Comparison of ENCODE assay signal across 8 cellular contexts in the genomic region with DNA sequence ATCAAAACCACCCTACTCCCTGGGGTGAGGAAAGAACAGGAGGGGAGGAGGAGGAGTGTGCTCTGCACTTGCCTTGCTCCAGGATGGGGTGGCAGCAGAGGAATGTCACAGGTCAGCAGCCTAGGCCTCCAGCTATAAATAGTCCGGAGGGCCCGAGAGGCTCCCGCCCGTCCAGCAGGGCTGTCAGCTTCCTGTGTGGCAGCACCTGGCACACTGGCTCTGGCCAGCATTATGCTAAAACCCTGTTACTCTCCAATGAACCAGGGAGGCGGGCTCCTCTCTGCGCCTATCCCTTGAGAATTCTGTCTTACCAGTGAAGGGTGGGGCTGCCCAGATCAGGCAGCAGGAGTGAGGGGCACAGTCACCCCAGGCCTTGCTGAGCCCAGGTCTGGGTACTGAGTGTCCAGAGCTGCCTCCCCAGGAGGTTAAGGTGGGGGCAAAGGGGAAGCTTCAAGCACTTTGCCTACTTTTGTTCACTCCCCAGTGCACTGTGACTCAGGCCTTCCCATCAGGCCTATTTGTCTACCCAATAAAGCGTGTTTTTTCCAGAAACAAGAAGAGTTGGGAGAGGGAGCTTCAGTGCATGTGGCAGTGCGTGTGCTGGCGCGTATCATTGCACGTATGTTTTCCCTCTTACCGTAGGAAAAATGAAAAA. TPM values are rescaled to one million over a fixed set of nuclear protein-coding genes. Genes with fewer than 3 reads are reported as not detected.
DNase-seq lines count a peak whose midpoint lies in the region; ATAC-seq, FAIRE-seq and TF ChIP-seq lines count a peak whose summit lies in the region.

No MANE protein-coding gene starts in this region.

- H3K27ac ChIP-seq in astrocyte (ENCODE audit: low read depth, low read length) (no peak overlapping the region), iPS-20b (ENCODE audit: low read length) (no peak overlapping the region), skeletal muscle tissue (ENCODE audit: low read depth, low read length) (peak overlapping the region; percentile 100)

- no peaks in the 10 kb centered on the region for H3K9me3 Mint-ChIP-seq in astrocyte (ENCODE audit: unreplicated experiment)

- H3K36me3 ChIP-seq in astrocyte (ENCODE audit: insufficient read depth, low read length) (no peaks in the 10 kb centered on the region), iPS-20b (ENCODE audit: insufficient read depth, low read depth, low read length) (no peaks in the 10 kb centered on the region), skeletal muscle tissue (ENCODE audit: control insufficient read depth in 3 of 3, insufficient read depth in 3 of 3, low read length in 3 of 3) (peaks cover 18 to 32% (median 23%) of the 10 kb centered on the region in 3 donors)

- no peak for ATAC-seq in activated CD4-positive, CD25-positive, alpha-beta regulatory T cell treated with anti-CD3 and anti-CD28 coated beads, Interleukin-2, amount 50 U/mL, for 24 hours
- ATAC-seq in HG02763 (IDR thresholded peaks at IDR 0.05; ENCODE audit: unreplicated experiment) = no peak
- no peak for ATAC-seq in HG03571 (IDR thresholded peaks at IDR 0.05; ENCODE audit: unreplicated experiment)

- peak overlapping the region; percentile 74 for H3K4me3 Mint-ChIP-seq in astrocyte (ENCODE audit: unreplicated experiment)

- no peaks in the 10 kb centered on the region for H3K9me3 ChIP-seq in astrocyte (ENCODE audit: insufficient read depth, low read depth, low read length)
- H3K9me3 ChIP-seq in iPS-20b (ENCODE audit: insufficient read depth, low read depth, low read length) = no peaks in the 10 kb centered on the region
- H3K9me3 ChIP-seq in skeletal muscle tissue (ENCODE audit: control insufficient read depth in 3 of 3, low read length in 3 of 3) = no peaks in the 10 kb centered on the region

- peak overlapping the region; percentile 90 for H3K27ac Mint-ChIP-seq in astrocyte (ENCODE audit: unreplicated experiment)

- DNase-seq in activated CD4-positive, CD25-positive, alpha-beta regulatory T cell treated with anti-CD3 and anti-CD28 coated beads, Interleukin-2, amount 50 U/mL, for 72 hours = peak; percentile 35
- DNase-seq in NAMALWA (ENCODE audit: low spot score) (peak; percentile 84), astrocyte (ENCODE audit: low read depth) (no peak)

- peaks cover 10% of the 10 kb centered on the region for H3K4me1 ChIP-seq in astrocyte (ENCODE audit: insufficient read depth, low read length)
- H3K4me1 ChIP-seq in iPS-20b (ENCODE audit: insufficient read depth, low read length) = peaks cover 11% of the 10 kb centered on the region; the same call in 1 of the 2 replicates
- peaks cover 58 to 75% (median 72%) of the 10 kb centered on the region in 3 donors for H3K4me1 ChIP-seq in skeletal muscle tissue (ENCODE audit: control insufficient read depth in 3 of 3, insufficient read depth in 3 of 3, low read length in 3 of 3)

- peak overlapping the region; percentile 92 for H2AFZ ChIP-seq in astrocyte (ENCODE audit: low read depth, low read length)

- H4K20me1 ChIP-seq in astrocyte (ENCODE audit: insufficient read depth, low read length) = peaks cover 3% of the 10 kb centered on the region

- H3K4me3 ChIP-seq in astrocyte (ENCODE audit: insufficient read depth, low read depth, low read length) (no peak overlapping the region), iPS-20b (ENCODE audit: low read length) (peak overlapping the region; percentile 67; the same call in 1 of the 2 replicates), skeletal muscle tissue (ENCODE audit: low read length in 3 of 3) (peak overlapping the region; percentile 57 to 69 (median 63))

- peaks cover under 1% of the 10 kb centered on the region for H3K27me3 Mint-ChIP-seq in astrocyte (ENCODE audit: low read depth, unreplicated experiment)

- no peak for FAIRE-seq in astrocyte (lab: Jason Lieb, UNC)

- H3K27me3 ChIP-seq in astrocyte (ENCODE audit: insufficient read depth, low read length) = no peaks in the 10 kb centered on the region
- H3K27me3 ChIP-seq in iPS-20b (ENCODE audit: insufficient read depth, low read length) = no peaks in the 10 kb centered on the region
- H3K27me3 ChIP-seq in skeletal muscle tissue (ENCODE audit: control insufficient read depth in 3 of 3, insufficient read depth in 3 of 3, low read length in 3 of 3) = no peaks in the 10 kb centered on the region

- TF ChIP-seq CTCF in astrocyte (IDR thresholded peaks at IDR 0.05; ENCODE audit: insufficient read depth, low read depth, low read length) = no peak

- H3K4me1 Mint-ChIP-seq in astrocyte (ENCODE audit: low read depth, unreplicated experiment) = peaks cover 21% of the 10 kb centered on the region

- H3K4me2 ChIP-seq in astrocyte (ENCODE audit: low read length) = peak overlapping the region; percentile 84

- peaks cover 13% of the 10 kb centered on the region for H3K36me3 Mint-ChIP-seq in astrocyte (ENCODE audit: low read depth, unreplicated experiment)

- peaks cover 29% of the 10 kb centered on the region for H3K79me2 ChIP-seq in astrocyte (ENCODE audit: insufficient read depth, low read length)

- no peak overlapping the region for H3K9ac ChIP-seq in astrocyte (ENCODE audit: low read length)
- no peak overlapping the region for H3K9ac ChIP-seq in iPS-20b (ENCODE audit: low read depth, low read length)
- H3K9ac ChIP-seq in skeletal muscle tissue (ENCODE audit: low read depth in 1 of 3, low read length in 3 of 3) = peak overlapping the region; percentile 64 to 88 (median 79)

RNA-seq across cellular contexts. Expression of a gene that starts 1.1 kb away (rescaled TPM):
- total RNA-seq in astrocyte = 49.7 and 59.9 TPM in 2 replicates
- total RNA-seq in skeletal muscle tissue = 37.1 TPM

RNA-seq across cellular contexts. Expression of a gene that starts 7.1 kb away (rescaled TPM):
- 0.29 and 0.59 TPM in 2 replicates for total RNA-seq in astrocyte
- total RNA-seq in skeletal muscle tissue = 104 TPM

RNA-seq across cellular contexts. Expression of a gene that starts 25.7 kb away (rescaled TPM):
- total RNA-seq in astrocyte (59.9 and 64.4 TPM in 2 replicates), skeletal muscle tissue (19.3 TPM)

RNA-seq across cellular contexts. Expression of a gene that starts 53.5 kb away (rescaled TPM):
- total RNA-seq in astrocyte = 8.1 and 8.2 TPM in 2 replicates
- total RNA-seq in skeletal muscle tissue = 2.6 TPM

RNA-seq across cellular contexts. Expression of a gene that starts 56.3 kb away (rescaled TPM):
- total RNA-seq in astrocyte (115 and 118 TPM in 2 replicates), skeletal muscle tissue (43.8 TPM)

Comparison
In these comparisons a context has a peak if more than half of its experiments do, and no peak if none do; other contexts are left out.
1. H3K9ac ChIP-seq: peak in skeletal muscle tissue (3 of 3); none in astrocyte (single experiment) and iPS-20b (single experiment).
2. RNA of a gene that starts 7.1 kb away (total RNA-seq): 104 TPM in skeletal muscle tissue (single experiment); 0.29 to 0.59 TPM in astrocyte; every median in the first group is over 10 times any median in the second.